12 cellular contexts compared by ENCODE assay signal in the genomic region with DNA sequence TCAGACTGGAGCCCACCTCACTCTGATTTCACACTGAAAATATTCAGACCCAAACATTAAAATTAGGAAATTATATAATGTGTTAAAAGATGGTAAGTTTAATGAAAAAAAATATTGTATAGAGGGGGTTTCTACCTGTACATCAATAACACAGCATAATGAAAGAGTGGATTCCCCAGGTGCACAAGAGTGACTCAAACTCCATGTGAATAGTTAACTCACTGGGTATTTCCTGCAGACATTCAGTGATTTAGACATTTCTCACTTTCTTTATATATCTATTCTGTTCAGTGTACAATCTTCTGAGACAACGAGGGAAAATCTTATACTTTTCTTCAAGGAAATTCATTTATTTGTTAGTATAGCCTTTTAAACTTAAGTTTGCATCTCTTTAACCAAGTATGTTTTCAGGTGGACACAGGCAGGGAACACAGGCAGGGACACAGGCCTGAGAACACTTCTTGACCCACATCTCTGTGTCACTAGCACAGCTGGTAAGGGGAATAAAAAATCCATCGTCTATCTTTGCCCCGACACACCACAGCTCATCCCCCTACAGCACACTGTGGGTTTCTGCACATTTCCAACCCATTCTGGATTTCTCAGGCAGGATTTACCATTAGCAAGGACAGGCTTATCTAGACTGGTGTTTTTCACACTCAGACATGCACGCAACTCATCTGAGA.
DNase-seq lines count a peak whose midpoint lies in the region; ATAC-seq and TF ChIP-seq lines count a peak whose summit lies in the region.
"Had no signal": no experiment of that assay in that cellular context is flagged by ENCODE, and none has a peak within 500 bp of the region (broad histone marks: within the 10 kb centered on the region; RNA-seq: fewer than 3 reads in every experiment).

No MANE protein-coding gene starts in this region.

- H3K36me3 Mint-ChIP-seq in Calu3 (ENCODE audit: insufficient read depth, unreplicated experiment) = no peaks in the 10 kb centered on the region
- H3K36me3 Mint-ChIP-seq: activated naive CD8-positive, alpha-beta T cell treated with anti-CD3 and anti-CD28 coated beads for 36 hours had no signal

- DNase-seq in kidney tubule cell (ENCODE audit: low spot score) (peak; percentile 32), DMS114 treated with DMSO at 0.1 percent for 48 hours (lab: John Stamatoyannopoulos, UW; ENCODE audit: unreplicated experiment) (no peak), pons (ENCODE audit: low spot score) (no peak), Calu3 (no peak)
- no peak for DNase-seq in activated naive CD4-positive, alpha-beta T cell treated with anti-CD3 and anti-CD28 coated beads, Interleukin-2, amount 50 U/mL, for 16 hours
- DNase-seq: activated CD8-positive, alpha-beta T cell treated with anti-CD3 and anti-CD28 coated beads for 36 hours; activated naive CD8-positive, alpha-beta T cell treated with anti-CD3 and anti-CD28 coated beads for 36 hours; cortex of kidney had no signal

- H3K4me3 Mint-ChIP-seq in Calu3 (ENCODE audit: low read depth, unreplicated experiment) = no peak overlapping the region
- H3K4me3 Mint-ChIP-seq: activated CD8-positive, alpha-beta T cell treated with anti-CD3 and anti-CD28 coated beads for 36 hours; activated naive CD8-positive, alpha-beta T cell treated with anti-CD3 and anti-CD28 coated beads for 36 hours; nephron had no signal

- H3K27me3 Mint-ChIP-seq in Calu3 (ENCODE audit: unreplicated experiment) = no peaks in the 10 kb centered on the region

- intact Hi-C loops in Calu3 (cut with micrococcal nuclease; ENCODE audit: unreplicated experiment) = no loop called here

- no peaks in the 10 kb centered on the region for H3K4me1 Mint-ChIP-seq in Calu3 (ENCODE audit: low read depth, unreplicated experiment)
- H3K4me1 Mint-ChIP-seq: activated naive CD8-positive, alpha-beta T cell treated with anti-CD3 and anti-CD28 coated beads for 36 hours; nephron had no signal

- TF ChIP-seq CTCF in Calu3 (IDR thresholded peaks at IDR 0.05; ENCODE audit: unreplicated experiment) = no peak

- BruUV-seq in Calu3 (replicated peaks; lab: Mats Ljungman, UMichigan) = no TSS peak

- CTCF ChIA-PET in Calu3 (lab: Charles Lee) = no interaction called here

- H3K9me3 Mint-ChIP-seq in Calu3 (ENCODE audit: low read depth, unreplicated experiment) = no peaks in the 10 kb centered on the region
- H3K9me3 Mint-ChIP-seq: activated CD8-positive, alpha-beta T cell treated with anti-CD3 and anti-CD28 coated beads for 36 hours; activated naive CD8-positive, alpha-beta T cell treated with anti-CD3 and anti-CD28 coated beads for 36 hours; nephron had no signal

- no peak overlapping the region for H3K27ac Mint-ChIP-seq in Calu3 (ENCODE audit: unreplicated experiment)
- H3K27ac Mint-ChIP-seq: activated CD8-positive, alpha-beta T cell treated with anti-CD3 and anti-CD28 coated beads for 36 hours; activated naive CD8-positive, alpha-beta T cell treated with anti-CD3 and anti-CD28 coated beads for 36 hours; nephron had no signal

- ATAC-seq in GM19025 (IDR thresholded peaks at IDR 0.05; ENCODE audit: low read depth, unreplicated experiment) (peak; percentile 84), GM21619 (IDR thresholded peaks at IDR 0.05; ENCODE audit: unreplicated experiment) (peak; percentile 79), HG03095 (IDR thresholded peaks at IDR 0.05; ENCODE audit: unreplicated experiment) (peak; percentile 67)
- ATAC-seq: activated CD8-positive, alpha-beta T cell treated with anti-CD3 and anti-CD28 coated beads for 36 hours had no signal
